ENCODE assay signal across 17 cellular contexts in the genomic region with DNA sequence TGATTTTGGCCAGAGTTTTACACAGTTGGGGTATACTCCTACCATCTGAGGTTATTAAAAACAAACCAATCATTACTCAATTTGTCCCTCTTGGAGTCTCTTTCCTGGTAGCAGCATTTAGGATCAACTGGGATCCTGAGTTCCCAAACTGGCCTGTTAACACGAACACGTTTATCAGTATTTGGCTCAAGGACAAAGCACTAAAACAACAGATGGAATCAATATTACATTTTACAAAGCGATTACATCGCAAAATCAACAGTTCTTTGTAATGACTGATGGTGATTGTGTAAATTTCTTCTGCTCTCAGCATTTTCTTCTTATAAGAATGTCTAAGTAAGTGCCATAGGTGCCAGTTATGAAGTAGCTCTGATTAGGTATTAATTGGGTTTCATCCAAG.
"Had no signal": no experiment of that assay in that cellular context is flagged by ENCODE, and none has a peak within 500 bp of the region (broad histone marks: within the 10 kb centered on the region; RNA-seq: fewer than 3 reads in every experiment).

No MANE protein-coding gene starts in this region.

- H3K36me3 Mint-ChIP-seq: activated CD8-positive, alpha-beta memory T cell treated with anti-CD3 and anti-CD28 coated beads, Interleukin-2, amount 10 ng/mL, durations not matched to agents 7 days and 5 days; activated naive CD8-positive, alpha-beta T cell; naive B cell had no signal

- H3K27ac Mint-ChIP-seq: activated CD8-positive, alpha-beta memory T cell treated with anti-CD3 and anti-CD28 coated beads, Interleukin-2, amount 10 ng/mL, durations not matched to agents 7 days and 5 days; activated naive CD8-positive, alpha-beta T cell; naive B cell had no signal

- H3K27me3 ChIP-seq: esophagus squamous epithelium, thyroid gland had no signal

- H3K4me3 Mint-ChIP-seq: activated CD8-positive, alpha-beta memory T cell treated with anti-CD3 and anti-CD28 coated beads, Interleukin-2, amount 10 ng/mL, durations not matched to agents 7 days and 5 days; activated naive CD8-positive, alpha-beta T cell; activated T-cell treated with anti-CD3 and anti-CD28 coated beads, Interleukin-2, amount 50 U/mL, for 4 hours; naive B cell had no signal

- H3K9me3 ChIP-seq: esophagus squamous epithelium, thyroid gland had no signal

- H3K36me3 ChIP-seq: esophagus squamous epithelium, thyroid gland had no signal

- H3K4me3 ChIP-seq: esophagus squamous epithelium, lung, thyroid gland had no signal

- DNase-seq: activated CD4-positive, alpha-beta T cell treated with anti-CD3 and anti-CD28 coated beads for 1 hour; activated CD4-positive, alpha-beta T cell treated with anti-CD3 and anti-CD28 coated beads, Interleukin-2, amount 50 U/mL, for 48 hours; activated CD8-positive, alpha-beta memory T cell treated with anti-CD3 and anti-CD28 coated beads, Interleukin-2, amount 10 ng/mL, durations not matched to agents 7 days and 5 days; activated gamma-delta T cell; activated T-cell treated with anti-CD3 and anti-CD28 coated beads, Interleukin-2, amount 50 U/mL, for 4 hours; amygdala; esophagus squamous epithelium; hypothalamus; naive B cell; right cardiac atrium; small intestine; T-helper 9 cell; thyroid gland had no signal

- FAIRE-seq: endometrium, urothelium cell line had no signal

- ATAC-seq: activated CD8-positive, alpha-beta memory T cell treated with anti-CD3 and anti-CD28 coated beads, Interleukin-2, amount 10 ng/mL, durations not matched to agents 7 days and 5 days; activated T-cell treated with anti-CD3 and anti-CD28 coated beads, Interleukin-2, amount 50 U/mL, for 4 hours; right cardiac atrium had no signal

- H3K27ac ChIP-seq: esophagus squamous epithelium, thyroid gland had no signal

- H3K27me3 Mint-ChIP-seq: activated CD8-positive, alpha-beta memory T cell treated with anti-CD3 and anti-CD28 coated beads, Interleukin-2, amount 10 ng/mL, durations not matched to agents 7 days and 5 days; activated naive CD8-positive, alpha-beta T cell had no signal

- H3K4me1 Mint-ChIP-seq: activated CD8-positive, alpha-beta memory T cell treated with anti-CD3 and anti-CD28 coated beads, Interleukin-2, amount 10 ng/mL, durations not matched to agents 7 days and 5 days had no signal

- H3K4me1 ChIP-seq: esophagus squamous epithelium, thyroid gland had no signal

- H3K9me3 Mint-ChIP-seq: activated T-cell treated with anti-CD3 and anti-CD28 coated beads, Interleukin-2, amount 50 U/mL, for 4 hours had no signal
